23 cellular contexts compared by ENCODE assay signal in the genomic region with DNA sequence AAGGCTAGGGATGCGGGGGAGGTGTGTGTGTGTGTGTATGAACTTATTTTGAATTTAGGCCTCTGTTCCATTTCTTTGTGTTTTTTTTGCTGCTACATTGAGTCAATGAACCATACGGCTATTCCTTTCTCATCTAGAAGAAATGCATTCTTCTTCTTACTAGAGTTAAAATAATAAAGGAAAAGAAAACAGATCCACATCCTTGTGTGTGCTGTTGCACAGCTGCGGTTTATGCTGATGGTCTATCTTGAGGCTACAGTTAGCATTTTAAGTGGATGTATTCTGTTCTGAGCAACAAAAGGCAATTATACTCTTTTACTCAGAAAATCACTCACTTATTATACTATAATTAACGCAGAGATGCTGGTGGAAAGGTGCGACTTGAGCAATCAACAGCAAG.
DNase-seq lines count a peak whose midpoint lies in the region; ATAC-seq and TF ChIP-seq lines count a peak whose summit lies in the region.
"Had no signal": no experiment of that assay in that cellular context is flagged by ENCODE, and none has a peak within 500 bp of the region (broad histone marks: within the 10 kb centered on the region; RNA-seq: fewer than 3 reads in every experiment).

No MANE protein-coding gene starts in this region.

- H3K27ac Mint-ChIP-seq in osteocyte (ENCODE audit: unreplicated experiment) = peak overlapping the region; percentile 73
- no peak overlapping the region for H3K27ac Mint-ChIP-seq in activated CD4-positive, alpha-beta T cell treated with anti-CD3 and anti-CD28 coated beads, Interleukin-2, amount 10 ng/mL, durations not matched to agents 24 days and 14 days
- H3K27ac Mint-ChIP-seq: CD4-positive, alpha-beta memory T cell had no signal

- no peaks in the 10 kb centered on the region for H3K27me3 Mint-ChIP-seq in osteocyte (ENCODE audit: unreplicated experiment)
- no peaks in the 10 kb centered on the region for H3K27me3 Mint-ChIP-seq in activated CD4-positive, alpha-beta T cell treated with anti-CD3 and anti-CD28 coated beads, Interleukin-2, amount 10 ng/mL, durations not matched to agents 24 days and 14 days
- H3K27me3 Mint-ChIP-seq: CD4-positive, alpha-beta memory T cell had no signal

- ATAC-seq in GM21576 (IDR thresholded peaks at IDR 0.05; ENCODE audit: unreplicated experiment) (no peak), HG03342 (IDR thresholded peaks at IDR 0.05; ENCODE audit: unreplicated experiment) (no peak)
- ATAC-seq: Panc1, SK-N-SH treated with all-trans-retinoic acid at 6 μM for 48 hours had no signal

- peak; percentile 4 for DNase-seq in NCI-H748 (lab: John Stamatoyannopoulos, UW; ENCODE audit: unreplicated experiment)
- no peak for DNase-seq in NCI-H748 treated with DMSO at 0.1 percent for 48 hours (lab: John Stamatoyannopoulos, UW)
- DNase-seq in brain pericyte (ENCODE audit: low read depth, low spot score) = peak; percentile 44
- DNase-seq in osteocyte (ENCODE audit: extremely low spot score, unreplicated experiment) = no peak
- DNase-seq in activated CD4-positive, alpha-beta T cell treated with anti-CD3 and anti-CD28 coated beads, Interleukin-2, amount 10 ng/mL, durations not matched to agents 24 days and 14 days = no peak
- DNase-seq in RPMI8226 = no peak
- DNase-seq: 8988T; Caco-2; CD4-positive, alpha-beta memory T cell; DMS153; GM23248; HCEC 1CT; IMR-90; NCI-H1105; NCI-H187; NCI-H2107; NCI-H2227 treated with DMSO at 0.1 percent for 48 hours; NCI-H510A; NCI-H82 had no signal

- H3K4me1 Mint-ChIP-seq in osteocyte (ENCODE audit: unreplicated experiment) = peaks cover 29% of the 10 kb centered on the region
- no peaks in the 10 kb centered on the region for H3K4me1 Mint-ChIP-seq in activated CD4-positive, alpha-beta T cell treated with anti-CD3 and anti-CD28 coated beads, Interleukin-2, amount 10 ng/mL, durations not matched to agents 24 days and 14 days
- H3K4me1 Mint-ChIP-seq: CD4-positive, alpha-beta memory T cell had no signal

- no peaks in the 10 kb centered on the region for H3K9me3 Mint-ChIP-seq in osteocyte (ENCODE audit: unreplicated experiment)
- H3K9me3 Mint-ChIP-seq in activated CD4-positive, alpha-beta T cell treated with anti-CD3 and anti-CD28 coated beads, Interleukin-2, amount 10 ng/mL, durations not matched to agents 24 days and 14 days = peaks cover 2% of the 10 kb centered on the region

- H3K4me3 Mint-ChIP-seq in osteocyte (ENCODE audit: unreplicated experiment) = no peak overlapping the region
- H3K4me3 Mint-ChIP-seq in activated CD4-positive, alpha-beta T cell treated with anti-CD3 and anti-CD28 coated beads, Interleukin-2, amount 10 ng/mL, durations not matched to agents 24 days and 14 days = no peak overlapping the region
- H3K4me3 Mint-ChIP-seq: CD4-positive, alpha-beta memory T cell had no signal

- no peaks in the 10 kb centered on the region for H3K36me3 Mint-ChIP-seq in osteocyte (ENCODE audit: unreplicated experiment)
- no peaks in the 10 kb centered on the region for H3K36me3 Mint-ChIP-seq in activated CD4-positive, alpha-beta T cell treated with anti-CD3 and anti-CD28 coated beads, Interleukin-2, amount 10 ng/mL, durations not matched to agents 24 days and 14 days (ENCODE audit: low read depth)
- H3K36me3 Mint-ChIP-seq: CD4-positive, alpha-beta memory T cell had no signal

- intact Hi-C loops in activated CD4-positive, alpha-beta T cell treated with anti-CD3 and anti-CD28 coated beads, Interleukin-2, amount 10 ng/mL, durations not matched to agents 24 days and 14 days (cut with micrococcal nuclease) = no loop called here

- TF ChIP-seq CTCF in osteocyte (IDR thresholded peaks at IDR 0.05) = no peak

Comparison
In these comparisons a context has a peak if more than half of its experiments do, and no peak if none do; other contexts are left out.
1. DNase-seq: peak in NCI-H748 (single experiment) and brain pericyte (single experiment); none in NCI-H748 treated with DMSO at 0.1 percent for 48 hours (single experiment), osteocyte (single experiment), activated CD4-positive, alpha-beta T cell treated with anti-CD3 and anti-CD28 coated beads, Interleukin-2, amount 10 ng/mL, durations not matched to agents 24 days and 14 days (single experiment) and RPMI8226 (single experiment).